ENCODE assay signal across 15 cellular contexts in the genomic region with DNA sequence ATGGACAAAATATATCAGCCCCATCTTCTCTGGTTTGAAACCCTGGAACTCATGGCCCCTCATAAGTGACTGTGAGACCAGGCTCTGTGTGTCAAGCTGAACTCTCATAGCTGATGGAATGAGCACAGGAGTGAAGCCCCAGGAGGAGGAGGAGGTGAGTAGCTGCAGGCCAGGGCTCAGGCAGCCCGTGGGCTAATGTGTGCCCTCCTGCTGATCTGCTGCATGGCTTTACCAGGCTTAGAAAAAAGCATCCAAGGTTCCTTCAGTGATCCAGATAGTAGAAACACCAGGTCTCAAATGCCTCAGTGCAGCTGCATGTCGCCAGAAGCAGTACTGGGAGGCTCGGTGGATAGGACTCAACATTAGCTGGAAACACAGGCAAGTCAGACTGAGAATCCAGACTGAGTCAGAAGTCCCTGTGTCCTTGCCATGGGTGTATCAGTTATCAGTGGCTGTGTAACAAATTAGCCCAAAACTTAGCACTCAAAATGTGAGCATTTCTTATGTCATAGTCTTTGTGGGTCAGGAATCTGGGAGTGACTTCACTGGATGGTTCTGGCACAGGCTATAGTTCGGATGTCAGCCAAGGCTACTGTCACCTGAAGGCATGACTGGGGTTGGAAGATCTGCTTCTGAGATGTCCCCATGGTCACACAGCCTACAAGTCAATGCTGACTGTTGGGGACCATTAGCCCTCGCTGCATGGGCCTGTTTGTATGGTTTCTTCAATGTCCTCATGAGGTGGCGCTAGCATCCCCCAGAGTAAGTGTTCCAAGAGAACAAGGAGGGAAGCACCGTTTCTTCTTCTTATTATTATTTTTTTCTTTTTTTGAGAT.
DNase-seq lines count a peak whose midpoint lies in the region; ATAC-seq and TF ChIP-seq lines count a peak whose summit lies in the region.
"Had no signal": no experiment of that assay in that cellular context is flagged by ENCODE, and none has a peak within 500 bp of the region (broad histone marks: within the 10 kb centered on the region; RNA-seq: fewer than 3 reads in every experiment).

No MANE protein-coding gene starts in this region.

- no peaks in the 10 kb centered on the region for H3K36me3 Mint-ChIP-seq in activated T-helper 17 cell treated with anti-CD3 and anti-CD28 coated beads, Interleukin-2, amount 50 U/mL, for 72 hours (ENCODE audit: low read depth)
- no peaks in the 10 kb centered on the region for H3K36me3 Mint-ChIP-seq in natural killer cell

- no peak for ATAC-seq in Right ventricle myocardium inferior
- peak; percentile 60 for ATAC-seq in activated T-helper 17 cell treated with anti-CD3 and anti-CD28 coated beads, Interleukin-2, amount 50 U/mL, for 72 hours (replicated peaks)
- no peak for ATAC-seq in natural killer cell
- no peak for ATAC-seq in GM18873 (IDR thresholded peaks at IDR 0.05; ENCODE audit: low FRiP score, unreplicated experiment)

- peaks cover 71% of the 10 kb centered on the region for H3K4me1 ChIP-seq in left ventricle myocardium inferior

- no peak for DNase-seq in left ventricle myocardium inferior
- DNase-seq in Right ventricle myocardium inferior (ENCODE audit: missing footprints), result no peak
- no peak for DNase-seq in natural killer cell
- no peak for DNase-seq in AG20443 (ENCODE audit: low spot score)
- no peak for DNase-seq in OCI-M2 (lab: John Stamatoyannopoulos, UW; ENCODE audit: unreplicated experiment)
- no peak for DNase-seq in NAMALWA (ENCODE audit: low spot score)
- DNase-seq: activated CD4-positive, alpha-beta T cell treated with anti-CD3 and anti-CD28 coated beads for 1 hour; cortex of kidney; NCI-H1417; NCI-H524 treated with DMSO at 0.1 percent for 48 hours had no signal

- H3K27me3 ChIP-seq in left ventricle myocardium inferior (ENCODE audit: low read depth), result no peaks in the 10 kb centered on the region
- H3K27me3 ChIP-seq: neutrophil had no signal

- H3K9me3 ChIP-seq in left ventricle myocardium inferior (replicated peaks), result peaks cover 10% of the 10 kb centered on the region
- H3K9me3 ChIP-seq: neutrophil had no signal

- intact Hi-C loops in left ventricle myocardium inferior (cut with micrococcal nuclease), result no loop called here
- intact Hi-C loops in Right ventricle myocardium inferior (cut with DNase I), result no loop called here
- intact Hi-C loops in natural killer cell (cut with micrococcal nuclease), result loop anchor here (2.0 to 10.0 kb wide), 4 partner anchors 45 to 251 kb away; partner anchors contain the start of gene IRF2BP2

- no peaks in the 10 kb centered on the region for H3K36me3 ChIP-seq in left ventricle myocardium inferior
- H3K36me3 ChIP-seq: neutrophil had no signal

- H3K27ac Mint-ChIP-seq in activated T-helper 17 cell treated with anti-CD3 and anti-CD28 coated beads, Interleukin-2, amount 50 U/mL, for 72 hours, result peak overlapping the region; percentile 58
- H3K27ac Mint-ChIP-seq in natural killer cell, result peak overlapping the region; percentile 76 to 86
- H3K27ac Mint-ChIP-seq: activated T-cell treated with anti-CD3 and anti-CD28 coated beads, Interleukin-2, amount 50 U/mL, for 72 hours had no signal

- H3K4me1 Mint-ChIP-seq in activated T-helper 17 cell treated with anti-CD3 and anti-CD28 coated beads, Interleukin-2, amount 50 U/mL, for 72 hours, result peaks cover 16% of the 10 kb centered on the region
- peaks cover 19 to 23% of the 10 kb centered on the region in 2 donors for H3K4me1 Mint-ChIP-seq in natural killer cell

- H3K27ac ChIP-seq in left ventricle myocardium inferior (replicated peaks), result peak overlapping the region; percentile 83
- H3K27ac ChIP-seq: C4-2B, neutrophil had no signal

- no peak overlapping the region for H3K4me3 ChIP-seq in left ventricle myocardium inferior

- peaks cover 6% of the 10 kb centered on the region for H3K9me3 Mint-ChIP-seq in activated T-helper 17 cell treated with anti-CD3 and anti-CD28 coated beads, Interleukin-2, amount 50 U/mL, for 72 hours
- no peaks in the 10 kb centered on the region for H3K9me3 Mint-ChIP-seq in natural killer cell

- peak overlapping the region; percentile 19 for H3K4me3 Mint-ChIP-seq in activated T-helper 17 cell treated with anti-CD3 and anti-CD28 coated beads, Interleukin-2, amount 50 U/mL, for 72 hours
- H3K4me3 Mint-ChIP-seq in natural killer cell, result peak overlapping the region; percentile 76

- TF ChIP-seq CTCF in left ventricle myocardium inferior (IDR thresholded peaks at IDR 0.05; ENCODE audit: borderline replicate concordance) (no peak), natural killer cell (IDR thresholded peaks at IDR 0.05) (no peak)

- H3K27me3 Mint-ChIP-seq in activated T-helper 17 cell treated with anti-CD3 and anti-CD28 coated beads, Interleukin-2, amount 50 U/mL, for 72 hours, result no peaks in the 10 kb centered on the region
- H3K27me3 Mint-ChIP-seq in natural killer cell (ENCODE audit: low read depth in 2 of 2), result peaks cover 10% of the 10 kb centered on the region in 2 donors
